In genomic region chrX:10174051-10174450, GRCh38 we compare ENCODE assay signal across 13 cellular contexts. TPM values are rescaled to one million over a fixed set of nuclear protein-coding genes. Genes with fewer than 3 reads are reported as not detected.
A peak's percentile ranks its signal among the peaks of the same experiment; 100 is the strongest.
DNase-seq lines count a peak whose midpoint lies in the region; FAIRE-seq and TF ChIP-seq lines count a peak whose summit lies in the region.
"Had no signal": no experiment of that assay in that cellular context is flagged by ENCODE, and none has a peak within 500 bp of the region (broad histone marks: within the 10 kb centered on the region; RNA-seq: fewer than 3 reads in every experiment).

No MANE protein-coding gene starts in this region.

- H3K4me1 Mint-ChIP-seq in dendritic cell treated with granulocyte-macrophage colony-stimulating factor and Interleukin-4, amounts not matched to agents 40 ng/mL and 50 ng/mL, for 4 days (ENCODE audit: low read depth), result peaks cover 59% of the 10 kb centered on the region
- peaks cover 0 to 1% of the 10 kb centered on the region in 2 donors for H3K4me1 Mint-ChIP-seq in immature natural killer cell
- H3K4me1 Mint-ChIP-seq: activated CD4-positive, alpha-beta T cell treated with anti-CD3 and anti-CD28 coated beads for 36 hours had no signal

- no peak for TF ChIP-seq CTCF in RWPE1 (conservative IDR thresholded peaks at IDR 0.05; ENCODE audit: low read depth)

- DNase-seq in RWPE1 (ENCODE audit: low spot score) (no peak), mesenteric fat pad (ENCODE audit: low spot score) (peak; percentile 73), immature natural killer cell (no peak), GOT3 (lab: John Stamatoyannopoulos, UW) (no peak), frontal cortex (ENCODE audit: low spot score in 2 of 2) (no peak)
- DNase-seq: activated CD4-positive, alpha-beta T cell treated with anti-CD3 and anti-CD28 coated beads for 36 hours; activated naive CD4-positive, alpha-beta T cell treated with anti-CD3 and anti-CD28 coated beads, Interleukin-2, amount 10 ng/mL, durations not matched to agents 7 days and 5 days had no signal

- peak overlapping the region; percentile 27; the same call in 1 of the 2 replicates for H3K27ac ChIP-seq in RWPE1
- peak overlapping the region; percentile 39 for H3K27ac ChIP-seq in temporal lobe (ENCODE audit: low read depth, low read length)
- H3K27ac ChIP-seq: body of pancreas had no signal

- H3K27me3 Mint-ChIP-seq in dendritic cell treated with granulocyte-macrophage colony-stimulating factor and Interleukin-4, amounts not matched to agents 40 ng/mL and 50 ng/mL, for 4 days, result no peaks in the 10 kb centered on the region
- peaks cover 2 to 24% (median 4%) of the 10 kb centered on the region in 3 donors for H3K27me3 Mint-ChIP-seq in immature natural killer cell (ENCODE audit: low read depth in 3 of 3)
- H3K27me3 Mint-ChIP-seq: B cell had no signal

- H3K4me3 Mint-ChIP-seq in dendritic cell treated with granulocyte-macrophage colony-stimulating factor and Interleukin-4, amounts not matched to agents 40 ng/mL and 50 ng/mL, for 4 days, result no peak overlapping the region
- H3K4me3 Mint-ChIP-seq in immature natural killer cell, result no peak overlapping the region
- H3K4me3 Mint-ChIP-seq: activated CD4-positive, alpha-beta T cell treated with anti-CD3 and anti-CD28 coated beads for 36 hours; activated naive CD4-positive, alpha-beta T cell treated with anti-CD3 and anti-CD28 coated beads, Interleukin-2, amount 10 ng/mL, durations not matched to agents 7 days and 5 days; B cell had no signal

- no peak for FAIRE-seq in frontal cortex (lab: Jason Lieb, UNC)
- FAIRE-seq: D721Med, H54 had no signal

- no peaks in the 10 kb centered on the region for H3K9me3 Mint-ChIP-seq in dendritic cell treated with granulocyte-macrophage colony-stimulating factor and Interleukin-4, amounts not matched to agents 40 ng/mL and 50 ng/mL, for 4 days
- no peaks in the 10 kb centered on the region for H3K9me3 Mint-ChIP-seq in immature natural killer cell
- H3K9me3 Mint-ChIP-seq: activated naive CD4-positive, alpha-beta T cell treated with anti-CD3 and anti-CD28 coated beads, Interleukin-2, amount 10 ng/mL, durations not matched to agents 7 days and 5 days had no signal

- intact Hi-C loops in dendritic cell treated with granulocyte-macrophage colony-stimulating factor and Interleukin-4, amounts not matched to agents 40 ng/mL and 50 ng/mL, for 4 days (cut with micrococcal nuclease), result no loop called here

- peaks cover 29% of the 10 kb centered on the region for H3K36me3 Mint-ChIP-seq in dendritic cell treated with granulocyte-macrophage colony-stimulating factor and Interleukin-4, amounts not matched to agents 40 ng/mL and 50 ng/mL, for 4 days (ENCODE audit: low read depth)
- no peaks in the 10 kb centered on the region for H3K36me3 Mint-ChIP-seq in immature natural killer cell
- H3K36me3 Mint-ChIP-seq: activated naive CD4-positive, alpha-beta T cell treated with anti-CD3 and anti-CD28 coated beads, Interleukin-2, amount 10 ng/mL, durations not matched to agents 7 days and 5 days had no signal

- peak overlapping the region; percentile 91 for H3K27ac Mint-ChIP-seq in dendritic cell treated with granulocyte-macrophage colony-stimulating factor and Interleukin-4, amounts not matched to agents 40 ng/mL and 50 ng/mL, for 4 days
- H3K27ac Mint-ChIP-seq in immature natural killer cell, result no peak overlapping the region
- H3K27ac Mint-ChIP-seq: activated CD4-positive, alpha-beta T cell treated with anti-CD3 and anti-CD28 coated beads for 36 hours; B cell had no signal

- CTCF ChIA-PET in RWPE1 (lab: Yijun Ruan, JAX), result interaction anchor here (0.6 kb wide), 1 partner anchor 922 kb away, joined by 3 read pairs; no protein-coding TSS in a partner anchor

- POLR2A ChIA-PET in RWPE1 (lab: Yijun Ruan, JAX; ENCODE audit: low non-redundant PET), result no interaction called here

RNA-seq across cellular contexts. Expression of gene CLCN4, which starts 17.3 kb away (rescaled TPM):
- total RNA-seq in mesenteric fat pad, result 2.6 TPM
- 66.1 TPM for total RNA-seq in temporal lobe
- under 1 TPM in 1 of 3 donors, not detected in 2; 0.69 TPM for polyA plus RNA-seq in immature natural killer cell
- total RNA-seq in frontal cortex, result 84.8 TPM
- total RNA-seq: activated CD4-positive, alpha-beta T cell treated with anti-CD3 and anti-CD28 coated beads for 36 hours had no signal

Comparison
In these comparisons a context has a peak if more than half of its experiments do, and no peak if none do; other contexts are left out.
1. RNA of gene CLCN4, which starts 17.3 kb away (total RNA-seq): 84.8 TPM in frontal cortex (single experiment) and 66.1 TPM in temporal lobe (single experiment); 2.6 TPM in mesenteric fat pad (single experiment); every median in the first group is over 10 times any median in the second.